ENCODE assay signal across 32 cellular contexts in genomic region chr21:18663663-18664062, GRCh38.
"Had no signal": no experiment of that assay in that cellular context is flagged by ENCODE, and none has a peak within 500 bp of the region (broad histone marks: within the 10 kb centered on the region; RNA-seq: fewer than 3 reads in every experiment).

No MANE protein-coding gene starts in this region.

- H3K4me3 ChIP-seq: MG63 had no signal

- H3K9me3 ChIP-seq: MG63 had no signal

- H3K27me3 ChIP-seq: MG63 had no signal

- H3K4me2 ChIP-seq: KMS-11 had no signal

- DNase-seq: Karpas-422, Kasumi-1, MG63, MM.1S, MV-4-11, NCI-H1048, NCI-H1092, NCI-H1092 treated with DMSO at 0.1 percent for 48 hours, NCI-H1105, NCI-H1105 treated with DMSO at 0.1 percent for 48 hours, NCI-H1417, NCI-H1417 treated with DMSO at 0.1 percent for 48 hours, NCI-H1436, NCI-H1436 treated with DMSO at 0.1 percent for 48 hours, NCI-H146, NCI-H1694, NCI-H1694 treated with DMSO at 0.1 percent for 48 hours, NCI-H187, NCI-H187 treated with DMSO at 0.1 percent for 48 hours, NCI-H1930, NCI-H2029, NCI-H2029 treated with DMSO at 0.1 percent for 48 hours, NCI-H2081, NCI-H2081 treated with DMSO at 0.1 percent for 48 hours, NCI-H2107, NCI-H2171, NCI-H2171 treated with DMSO at 0.1 percent for 48 hours, NCI-H2227 treated with DMSO at 0.1 percent for 48 hours, NCI-H226, NCI-H345, NCI-H510A had no signal

- H3K36me3 ChIP-seq: MG63 had no signal

- H3K9ac ChIP-seq: KMS-11 had no signal

- H3K27ac ChIP-seq: KMS-11 had no signal
